Comparison of ENCODE assay signal across 10 cellular contexts in the genomic region with DNA sequence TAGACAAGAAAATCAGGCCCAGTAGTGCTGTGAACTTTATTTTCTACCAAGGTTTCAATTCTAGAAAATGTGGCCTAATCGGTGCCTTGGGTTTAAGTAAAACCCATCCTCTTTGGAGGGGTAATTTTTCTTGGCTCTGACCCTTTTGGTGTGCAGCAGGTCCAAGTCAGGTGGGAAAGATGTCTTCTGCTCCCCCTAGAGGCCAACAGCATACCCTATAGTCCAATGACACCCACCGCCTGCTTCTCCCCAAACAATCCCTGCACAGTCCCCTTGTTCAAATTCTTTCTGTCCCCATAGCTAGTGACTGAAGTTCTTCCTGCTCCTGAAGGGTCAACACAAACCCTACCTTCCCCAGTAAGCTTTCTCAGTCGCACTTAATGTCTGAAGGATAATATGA.
DNase-seq lines count a peak whose midpoint lies in the region; ATAC-seq and TF ChIP-seq lines count a peak whose summit lies in the region.
"Had no signal": no experiment of that assay in that cellular context is flagged by ENCODE, and none has a peak within 500 bp of the region (broad histone marks: within the 10 kb centered on the region; RNA-seq: fewer than 3 reads in every experiment).

No MANE protein-coding gene starts in this region.

- no peak for ATAC-seq in right cardiac atrium
- ATAC-seq in stimulated activated memory B cell treated with anti-CD40 and anti-IgM and Interleukin-4, amounts not matched to agents 10 μg/mL and 1 μg/mL and 100 μg/mL, for 72 hours = peak; percentile 55
- ATAC-seq in HG03095 (IDR thresholded peaks at IDR 0.05; ENCODE audit: unreplicated experiment) = no peak
- ATAC-seq: Right ventricle myocardium inferior had no signal

- no peak for TF ChIP-seq POLR2A in thyroid gland (IDR thresholded peaks at IDR 0.05)

- no peak overlapping the region for H3K27ac Mint-ChIP-seq in stimulated activated memory B cell treated with anti-CD40 and anti-IgM and Interleukin-4, amounts not matched to agents 10 μg/mL and 1 μg/mL and 100 μg/mL, for 72 hours
- H3K27ac Mint-ChIP-seq: activated T-cell treated with anti-CD3 and anti-CD28 coated beads, Interleukin-2, amount 50 U/mL, for 24 hours had no signal

- no peak overlapping the region for H3K9ac ChIP-seq in KMS-11

- H3K9me3 Mint-ChIP-seq in stimulated activated memory B cell treated with anti-CD40 and anti-IgM and Interleukin-4, amounts not matched to agents 10 μg/mL and 1 μg/mL and 100 μg/mL, for 72 hours = no peaks in the 10 kb centered on the region

- no peak overlapping the region for H3K4me3 ChIP-seq in cardiac muscle cell
- no peak overlapping the region for H3K4me3 ChIP-seq in right cardiac atrium (ENCODE audit: low read length)
- H3K4me3 ChIP-seq in KMS-11 (IDR thresholded peaks at IDR 0.05; ENCODE audit: insufficient read depth, low read depth, low read length) = no peak overlapping the region
- no peak overlapping the region for H3K4me3 ChIP-seq in thyroid gland (replicated peaks in 1 of 3)

- H3K27me3 Mint-ChIP-seq in stimulated activated memory B cell treated with anti-CD40 and anti-IgM and Interleukin-4, amounts not matched to agents 10 μg/mL and 1 μg/mL and 100 μg/mL, for 72 hours = no peaks in the 10 kb centered on the region

- no peaks in the 10 kb centered on the region for H4K20me1 ChIP-seq in KMS-11 (ENCODE audit: insufficient read depth)

- H3K27me3 ChIP-seq in cardiac muscle cell (no peaks in the 10 kb centered on the region), right cardiac atrium (ENCODE audit: control insufficient read depth, insufficient read depth) (no peaks in the 10 kb centered on the region), KMS-11 (ENCODE audit: insufficient read depth, low read depth) (no peaks in the 10 kb centered on the region), thyroid gland (no peaks in the 10 kb centered on the region)

- no peak overlapping the region for H3K4me2 ChIP-seq in KMS-11

- H2AFZ ChIP-seq in KMS-11 (ENCODE audit: low read depth) = no peak overlapping the region

- TF ChIP-seq CTCF in cardiac muscle cell (IDR thresholded peaks at IDR 0.05; ENCODE audit: low read depth, low read length) = peak; percentile 47
- peak; percentile 57 for TF ChIP-seq CTCF in KMS-11 (conservative IDR thresholded peaks at IDR 0.05; ENCODE audit: low read depth, low read length)
- TF ChIP-seq CTCF in thyroid gland (IDR thresholded peaks at IDR 0.05) = no peak

- intact Hi-C loops in right cardiac atrium (cut with DNase I) = no loop called here
- intact Hi-C loops in thyroid gland (cut with DNase I) = no loop called here

- no peaks in the 10 kb centered on the region for H3K9me3 ChIP-seq in cardiac muscle cell (ENCODE audit: low read depth)
- no peaks in the 10 kb centered on the region for H3K9me3 ChIP-seq in right cardiac atrium (ENCODE audit: control insufficient read depth, low read length)
- H3K9me3 ChIP-seq in thyroid gland = no peaks in the 10 kb centered on the region

- 91% methylated on average over 3 of the region's 3 CpGs for WGBS in right cardiac atrium
- WGBS in thyroid gland, 2 donors = 84 to 87% methylated on average over 3 of the region's 3 CpGs

- H3K36me3 ChIP-seq in cardiac muscle cell = no peaks in the 10 kb centered on the region
- H3K36me3 ChIP-seq in KMS-11 (ENCODE audit: insufficient read depth) = no peaks in the 10 kb centered on the region
- H3K36me3 ChIP-seq in thyroid gland = no peaks in the 10 kb centered on the region

- H3K27ac ChIP-seq in cardiac muscle cell = no peak overlapping the region
- H3K27ac ChIP-seq in right cardiac atrium (ENCODE audit: low read length) = no peak overlapping the region
- no peak overlapping the region for H3K27ac ChIP-seq in KMS-11
- H3K27ac ChIP-seq in thyroid gland = no peak overlapping the region

- H3K36me3 Mint-ChIP-seq in stimulated activated memory B cell treated with anti-CD40 and anti-IgM and Interleukin-4, amounts not matched to agents 10 μg/mL and 1 μg/mL and 100 μg/mL, for 72 hours = no peaks in the 10 kb centered on the region

- H3K4me1 ChIP-seq in cardiac muscle cell (ENCODE audit: low read depth) (no peaks in the 10 kb centered on the region), right cardiac atrium (ENCODE audit: control insufficient read depth, insufficient read depth, low read length) (peaks cover 3% of the 10 kb centered on the region), KMS-11 (ENCODE audit: low read depth, poor library complexity, severe bottlenecking) (no peaks in the 10 kb centered on the region), thyroid gland (no peaks in the 10 kb centered on the region)

- no peaks in the 10 kb centered on the region for H3K79me2 ChIP-seq in KMS-11 (ENCODE audit: insufficient read depth, low read depth)

- DNase-seq in cardiac muscle cell (ENCODE audit: low read depth in 1 of 2, low spot score in 1 of 2) (peak in 1 of 2 donors; percentile 20), right cardiac atrium (no peak), dermis microvascular lymphatic vessel endothelial cell (ENCODE audit: low read depth in 2 of 2) (peak; percentile 6 to 14), hippocampal formation (lab: John Stamatoyannopoulos, UW) (no peak), thyroid gland (no peak)
- DNase-seq: activated T-cell treated with anti-CD3 and anti-CD28 coated beads, Interleukin-2, amount 50 U/mL, for 24 hours had no signal

- no peaks in the 10 kb centered on the region for H3K4me1 Mint-ChIP-seq in stimulated activated memory B cell treated with anti-CD40 and anti-IgM and Interleukin-4, amounts not matched to agents 10 μg/mL and 1 μg/mL and 100 μg/mL, for 72 hours

- H3K4me3 Mint-ChIP-seq in stimulated activated memory B cell treated with anti-CD40 and anti-IgM and Interleukin-4, amounts not matched to agents 10 μg/mL and 1 μg/mL and 100 μg/mL, for 72 hours = no peak overlapping the region
- H3K4me3 Mint-ChIP-seq: activated T-cell treated with anti-CD3 and anti-CD28 coated beads, Interleukin-2, amount 50 U/mL, for 24 hours had no signal

Comparison
In these comparisons a context has a peak if more than half of its experiments do, and no peak if none do; other contexts are left out.
1. DNase-seq: peak in dermis microvascular lymphatic vessel endothelial cell (2 of 2); none in right cardiac atrium (0 of 3), hippocampal formation (0 of 2) and thyroid gland (0 of 2).
2. CTCF ChIP-seq: peak in cardiac muscle cell (single experiment) and KMS-11 (single experiment); none in thyroid gland (0 of 6).